39 cellular contexts compared by ENCODE assay signal in genomic region chr5:67090040-67090439, GRCh38.
"Had no signal": no experiment of that assay in that cellular context is flagged by ENCODE, and none has a peak within 500 bp of the region (broad histone marks: within the 10 kb centered on the region; RNA-seq: fewer than 3 reads in every experiment).

No MANE protein-coding gene starts in this region.

- H3K27ac Mint-ChIP-seq: activated B cell treated with CpG ODN at 0.5 μM for 24 hours; activated CD4-positive, alpha-beta memory T cell treated with anti-CD3 and anti-CD28 coated beads for 36 hours; activated CD4-positive, alpha-beta T cell treated with anti-CD3 and anti-CD28 coated beads, Interleukin-2, amount 10 ng/mL, durations not matched to agents 24 days and 14 days; activated CD8-positive, alpha-beta T cell treated with anti-CD3 and anti-CD28 coated beads for 36 hours; activated naive CD4-positive, alpha-beta T cell treated with anti-CD3 and anti-CD28 coated beads for 36 hours; activated naive CD4-positive, alpha-beta T cell treated with anti-CD3 and anti-CD28 coated beads, Interleukin-2, amount 50 U/mL, for 72 hours; activated naive CD8-positive, alpha-beta T cell treated with anti-CD3 and anti-CD28 coated beads for 36 hours; activated T-cell treated with anti-CD3 and anti-CD28 coated beads, Interleukin-2, amount 50 U/mL, for 72 hours; activated T-helper 1 cell treated with anti-CD3 and anti-CD28 coated beads, Interleukin-12 subunit alpha, Interleukin-12 subunit beta, Interleukin-2, Interleukin-4 antibody, amounts not matched to agents 30 ng/mL and 10 ng/mL and 1 ng/mL, durations not matched to agents 14 hours and 24 hours and 36 hours; activated T-helper 17 cell treated with anti-CD3 and anti-CD28 coated beads, Interleukin-2, amount 50 U/mL, for 72 hours; T-cell; T-helper 2 cell treated with Interferon-gamma antibody and Interleukin-4, amounts not matched to agents 5 μg/mL and 100 μg/mL, for 36 hours had no signal

- H3K9me3 ChIP-seq: adrenal gland, body of pancreas had no signal

- H3K27me3 ChIP-seq: adrenal gland, body of pancreas, brain microvascular endothelial cell, cardiac muscle cell had no signal

- H3K4me1 Mint-ChIP-seq: activated B cell treated with CpG ODN at 0.5 μM for 24 hours; central memory CD8-positive, alpha-beta T cell had no signal

- DNase-seq: activated B cell treated with CpG ODN at 0.5 μM for 24 hours; activated CD4-positive, alpha-beta memory T cell treated with anti-CD3 and anti-CD28 coated beads for 36 hours; activated CD4-positive, alpha-beta T cell treated with anti-CD3 and anti-CD28 coated beads for 4 hours; activated CD4-positive, alpha-beta T cell treated with anti-CD3 and anti-CD28 coated beads, Interleukin-2, amount 10 ng/mL, durations not matched to agents 24 days and 14 days; activated CD4-positive, alpha-beta T cell treated with anti-CD3 and anti-CD28 coated beads, Interleukin-2, amount 50 U/mL, for 1 hour; activated CD4-positive, alpha-beta T cell treated with anti-CD3 and anti-CD28 coated beads, Interleukin-2, amount 50 U/mL, for 4 hours; activated CD4-positive, CD25-positive, alpha-beta regulatory T cell treated with anti-CD3 and anti-CD28 coated beads, Interleukin-2, amount 50 U/mL, for 72 hours; activated CD8-positive, alpha-beta memory T cell treated with anti-CD3 and anti-CD28 coated beads, Interleukin-2, amount 50 U/mL, for 4 hours; activated CD8-positive, alpha-beta T cell treated with anti-CD3 and anti-CD28 coated beads for 36 hours; activated effector memory CD4-positive, alpha-beta T cell treated with anti-CD3 and anti-CD28 coated beads, Interleukin-2, amount 50 U/mL, for 16 hours; activated gamma-delta T cell treated with Interleukin-2 at 50 U/mL for 16 hours; activated naive CD4-positive, alpha-beta T cell; activated naive CD4-positive, alpha-beta T cell treated with anti-CD3 and anti-CD28 coated beads for 36 hours; activated naive CD4-positive, alpha-beta T cell treated with anti-CD3 and anti-CD28 coated beads, Interleukin-2, amount 50 U/mL, for 16 hours; activated naive CD8-positive, alpha-beta T cell treated with anti-CD3 and anti-CD28 coated beads for 36 hours; activated T-cell treated with anti-CD3 and anti-CD28 coated beads for 4 hours; activated T-cell treated with anti-CD3 and anti-CD28 coated beads, Interleukin-2, amount 50 U/mL, for 1 hour; activated T-cell treated with anti-CD3 and anti-CD28 coated beads, Interleukin-2, amount 50 U/mL, for 4 hours; activated T-cell treated with anti-CD3 and anti-CD28 coated beads, Interleukin-2, amount 50 U/mL, for 72 hours; adrenal gland; amniotic stem cell; aorta; body of pancreas; brain microvascular endothelial cell; caudate nucleus; cerebellar nuclear complex; T-cell; T-helper 2 cell; T-helper 9 cell had no signal

- H3K36me3 Mint-ChIP-seq: activated naive CD4-positive, alpha-beta T cell treated with anti-CD3 and anti-CD28 coated beads, Interleukin-2, amount 50 U/mL, for 72 hours had no signal

- H3K4me3 Mint-ChIP-seq: activated B cell treated with CpG ODN at 0.5 μM for 24 hours; activated CD4-positive, alpha-beta memory T cell treated with anti-CD3 and anti-CD28 coated beads for 36 hours; activated CD4-positive, alpha-beta T cell treated with anti-CD3 and anti-CD28 coated beads, Interleukin-2, amount 10 ng/mL, durations not matched to agents 24 days and 14 days; activated CD8-positive, alpha-beta T cell treated with anti-CD3 and anti-CD28 coated beads for 36 hours; activated naive CD4-positive, alpha-beta T cell treated with anti-CD3 and anti-CD28 coated beads for 36 hours; activated naive CD8-positive, alpha-beta T cell treated with anti-CD3 and anti-CD28 coated beads for 36 hours; activated T-cell treated with anti-CD3 and anti-CD28 coated beads, Interleukin-2, amount 50 U/mL, for 4 hours; activated T-cell treated with anti-CD3 and anti-CD28 coated beads, Interleukin-2, amount 50 U/mL, for 72 hours; activated T-helper 1 cell treated with anti-CD3 and anti-CD28 coated beads, Interleukin-12 subunit alpha, Interleukin-12 subunit beta, Interleukin-2, Interleukin-4 antibody, amounts not matched to agents 30 ng/mL and 10 ng/mL and 1 ng/mL, durations not matched to agents 14 hours and 24 hours and 36 hours; activated T-helper 17 cell treated with anti-CD3 and anti-CD28 coated beads, Interleukin-2, amount 50 U/mL, for 72 hours; central memory CD8-positive, alpha-beta T cell; T-cell; T-helper 2 cell treated with Interferon-gamma antibody and Interleukin-4, amounts not matched to agents 5 μg/mL and 100 μg/mL, for 36 hours had no signal

- ATAC-seq: activated CD8-positive, alpha-beta T cell treated with anti-CD3 and anti-CD28 coated beads for 36 hours; activated T-cell treated with anti-CD3 and anti-CD28 coated beads, Interleukin-2, amount 50 U/mL, for 4 hours; body of pancreas; T-cell had no signal

- H3K27ac ChIP-seq: adrenal gland, body of pancreas, brain microvascular endothelial cell, VCaP had no signal

- H3K36me3 ChIP-seq: adrenal gland, brain microvascular endothelial cell, cardiac muscle cell had no signal

- H3K9me3 Mint-ChIP-seq: activated B cell treated with CpG ODN at 0.5 μM for 24 hours; activated CD4-positive, alpha-beta memory T cell treated with anti-CD3 and anti-CD28 coated beads for 36 hours; activated CD4-positive, alpha-beta T cell treated with anti-CD3 and anti-CD28 coated beads, Interleukin-2, amount 10 ng/mL, durations not matched to agents 24 days and 14 days; activated CD8-positive, alpha-beta T cell treated with anti-CD3 and anti-CD28 coated beads for 36 hours; activated naive CD4-positive, alpha-beta T cell treated with anti-CD3 and anti-CD28 coated beads for 36 hours; activated naive CD4-positive, alpha-beta T cell treated with anti-CD3 and anti-CD28 coated beads, Interleukin-2, amount 50 U/mL, for 72 hours; activated naive CD8-positive, alpha-beta T cell treated with anti-CD3 and anti-CD28 coated beads for 36 hours; activated T-cell treated with anti-CD3 and anti-CD28 coated beads, Interleukin-2, amount 50 U/mL, for 4 hours; activated T-cell treated with anti-CD3 and anti-CD28 coated beads, Interleukin-2, amount 50 U/mL, for 72 hours; activated T-helper 1 cell treated with anti-CD3 and anti-CD28 coated beads, Interleukin-12 subunit alpha, Interleukin-12 subunit beta, Interleukin-2, Interleukin-4 antibody, amounts not matched to agents 30 ng/mL and 10 ng/mL and 1 ng/mL, durations not matched to agents 14 hours and 24 hours and 36 hours; activated T-helper 17 cell treated with anti-CD3 and anti-CD28 coated beads, Interleukin-2, amount 50 U/mL, for 72 hours; central memory CD8-positive, alpha-beta T cell; T-cell; T-helper 2 cell treated with Interferon-gamma antibody and Interleukin-4, amounts not matched to agents 5 μg/mL and 100 μg/mL, for 36 hours had no signal

- FAIRE-seq: astrocyte, bronchial epithelial cell, TTC549 had no signal

- H3K4me3 ChIP-seq: adrenal gland, body of pancreas, cardiac muscle cell had no signal

- H3K27me3 Mint-ChIP-seq: activated B cell treated with CpG ODN at 0.5 μM for 24 hours; activated CD4-positive, alpha-beta memory T cell treated with anti-CD3 and anti-CD28 coated beads for 36 hours; activated CD4-positive, alpha-beta T cell treated with anti-CD3 and anti-CD28 coated beads, Interleukin-2, amount 10 ng/mL, durations not matched to agents 24 days and 14 days; activated CD8-positive, alpha-beta T cell treated with anti-CD3 and anti-CD28 coated beads for 36 hours; activated naive CD8-positive, alpha-beta T cell treated with anti-CD3 and anti-CD28 coated beads for 36 hours; activated T-helper 17 cell treated with anti-CD3 and anti-CD28 coated beads, Interleukin-2, amount 50 U/mL, for 72 hours; central memory CD8-positive, alpha-beta T cell; T-cell had no signal
